In genomic region chr22:49704345-49705215, GRCh38 we compare ENCODE assay signal across 1 cellular context.
TF ChIP-seq lines count a peak whose summit lies in the region.

No MANE protein-coding gene starts in this region.

TF ChIP-seq in H1, 55 proteins besides CTCF, POLR2A, EP300 and RAD21 (continued from another document):
- TF ChIP-seq USF2 (IDR thresholded peaks at IDR 0.05; ENCODE audit: low read length) (no peak), SP1 (IDR thresholded peaks at IDR 0.05; ENCODE audit: low read depth, low read length) (no peak), CHD1 (IDR thresholded peaks at IDR 0.05; ENCODE audit: low read depth, low read length) (no peak)
